8 cellular contexts compared by ENCODE assay signal in the genomic region with DNA sequence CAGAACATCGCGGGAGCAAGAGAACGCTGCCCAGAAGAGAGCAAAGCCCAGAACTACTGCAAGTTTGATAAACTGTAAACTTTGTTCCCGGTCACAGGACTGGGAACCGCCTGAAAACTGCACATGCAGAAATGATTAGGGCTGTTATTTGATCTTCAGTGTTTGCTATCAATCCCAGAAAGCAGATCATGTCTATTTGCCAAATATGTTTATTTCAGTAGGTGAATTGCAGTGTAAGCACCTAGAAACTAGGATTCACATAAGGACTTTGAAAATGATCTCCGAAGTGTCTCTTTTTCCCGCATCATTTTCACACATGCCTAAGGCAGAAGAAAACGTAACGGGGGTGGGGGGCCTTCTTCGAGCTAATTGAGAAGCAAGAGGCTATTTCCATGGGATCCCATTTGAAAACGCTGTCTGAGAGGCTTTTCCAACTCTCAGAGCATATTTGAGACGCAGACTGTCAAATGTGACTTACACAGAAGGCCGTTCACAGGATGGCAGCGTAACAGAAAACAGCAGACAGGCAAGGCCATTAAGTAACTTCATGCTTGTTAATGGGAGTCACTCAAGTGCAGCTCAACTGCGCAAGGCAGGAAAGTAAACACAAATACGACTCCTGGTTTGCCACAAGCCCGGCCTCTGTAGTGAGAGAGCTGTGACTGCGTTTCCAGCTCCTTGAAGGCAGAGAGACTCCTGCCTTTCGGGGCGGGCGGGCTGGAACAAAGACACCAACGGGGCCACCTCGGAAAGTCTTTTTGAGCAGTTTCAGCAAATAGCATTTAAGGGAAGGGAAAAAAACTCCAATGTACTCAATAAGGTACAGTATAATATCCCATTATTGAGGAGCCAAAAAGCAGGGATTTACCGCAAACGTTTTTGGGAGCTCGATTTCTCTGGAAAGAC.
A peak's percentile ranks its signal among the peaks of the same experiment; 100 is the strongest.
DNase-seq lines count a peak whose midpoint lies in the region; ATAC-seq and TF ChIP-seq lines count a peak whose summit lies in the region.

No MANE protein-coding gene starts in this region.

- H3K4me1 ChIP-seq in right lobe of liver (peaks cover 0 to 30% (median 6%) of the 10 kb centered on the region in 4 donors), tibial nerve (peaks cover 0 to 54% (median 25%) of the 10 kb centered on the region in 4 donors)

- H3K27ac ChIP-seq in right lobe of liver (peak overlapping the region; percentile 84 to 97 (median 97)), tibial nerve (peak overlapping the region in 3 of 4 donors; percentile 70 to 84 (median 76))

- peak in 1 of 2 donors; percentile 52 for TF ChIP-seq EP300 in tibial nerve (IDR thresholded peaks at IDR 0.05)

- TF ChIP-seq POLR2A in right lobe of liver (IDR thresholded peaks at IDR 0.05) (peak; percentile 54), tibial nerve (IDR thresholded peaks at IDR 0.05) (peak in 1 of 2 donors; percentile 13)

- intact Hi-C loops in right lobe of liver (cut with DNase I), result no loop called here

- 23% methylated on average over 24 of the region's 26 CpGs for WGBS in right lobe of liver (ENCODE audit: insufficient coverage, low coverage, low lambda C conversion rate, missing lambda C conversion rate)
- WGBS in tibial nerve, 2 donors, result 35 to 49% methylated on average over 26 of the region's 26 CpGs

- H3K9me3 ChIP-seq in right lobe of liver (no peaks in the 10 kb centered on the region), tibial nerve (no peaks in the 10 kb centered on the region)

- no peaks in the 10 kb centered on the region for H3K36me3 ChIP-seq in right lobe of liver
- H3K36me3 ChIP-seq in tibial nerve, result no peaks in the 10 kb centered on the region

- H3K27me3 ChIP-seq in right lobe of liver (no peaks in the 10 kb centered on the region), tibial nerve (no peaks in the 10 kb centered on the region)

- peak; percentile 89 for DNase-seq in GM04503 (ENCODE audit: low read depth)
- peak; percentile 89 for DNase-seq in NCI-H2227 (lab: John Stamatoyannopoulos, UW; ENCODE audit: unreplicated experiment)
- peak; percentile 87 to 92 for DNase-seq in cardiac fibroblast (ENCODE audit: low read depth in 2 of 2)
- peak; percentile 65 to 87 (median 83) for DNase-seq in right lobe of liver
- DNase-seq in tibial nerve (ENCODE audit: low spot score in 2 of 2), result peak; percentile 41 to 70
- no peak for DNase-seq in RKO (ENCODE audit: low spot score)
- no peak for DNase-seq in NAMALWA (ENCODE audit: low spot score)
- DNase-seq in NK-92 (lab: John Stamatoyannopoulos, UW; ENCODE audit: unreplicated experiment), result no peak

- TF ChIP-seq CTCF in cardiac fibroblast (IDR thresholded peaks at IDR 0.05; ENCODE audit: low read depth, low read length) (no peak), right lobe of liver (IDR thresholded peaks at IDR 0.05) (no peak), tibial nerve (IDR thresholded peaks at IDR 0.05) (no peak)

- peak; percentile 81 to 90 (median 87) for ATAC-seq in right lobe of liver

- no peak overlapping the region for H3K4me3 ChIP-seq in cardiac fibroblast (replicated peaks in 1 of 2; ENCODE audit: low read depth in 2 of 2, low read length in 2 of 2)
- H3K4me3 ChIP-seq in right lobe of liver, result peak overlapping the region; percentile 3 to 31 (median 21)
- peak overlapping the region in 2 of 4 donors; percentile 1 to 18 for H3K4me3 ChIP-seq in tibial nerve

Comparison
In these comparisons a context has a peak if more than half of its experiments do, and no peak if none do; other contexts are left out.
1. DNase-seq: peak in GM04503 (single experiment), NCI-H2227 (single experiment), cardiac fibroblast (2 of 2), right lobe of liver (3 of 3) and tibial nerve (2 of 2); none in RKO (single experiment), NAMALWA (single experiment) and NK-92 (single experiment).
2. H3K4me3 ChIP-seq: peak in right lobe of liver (3 of 3); none in cardiac fibroblast (0 of 2).